9 cellular contexts compared by ENCODE assay signal in the genomic region with DNA sequence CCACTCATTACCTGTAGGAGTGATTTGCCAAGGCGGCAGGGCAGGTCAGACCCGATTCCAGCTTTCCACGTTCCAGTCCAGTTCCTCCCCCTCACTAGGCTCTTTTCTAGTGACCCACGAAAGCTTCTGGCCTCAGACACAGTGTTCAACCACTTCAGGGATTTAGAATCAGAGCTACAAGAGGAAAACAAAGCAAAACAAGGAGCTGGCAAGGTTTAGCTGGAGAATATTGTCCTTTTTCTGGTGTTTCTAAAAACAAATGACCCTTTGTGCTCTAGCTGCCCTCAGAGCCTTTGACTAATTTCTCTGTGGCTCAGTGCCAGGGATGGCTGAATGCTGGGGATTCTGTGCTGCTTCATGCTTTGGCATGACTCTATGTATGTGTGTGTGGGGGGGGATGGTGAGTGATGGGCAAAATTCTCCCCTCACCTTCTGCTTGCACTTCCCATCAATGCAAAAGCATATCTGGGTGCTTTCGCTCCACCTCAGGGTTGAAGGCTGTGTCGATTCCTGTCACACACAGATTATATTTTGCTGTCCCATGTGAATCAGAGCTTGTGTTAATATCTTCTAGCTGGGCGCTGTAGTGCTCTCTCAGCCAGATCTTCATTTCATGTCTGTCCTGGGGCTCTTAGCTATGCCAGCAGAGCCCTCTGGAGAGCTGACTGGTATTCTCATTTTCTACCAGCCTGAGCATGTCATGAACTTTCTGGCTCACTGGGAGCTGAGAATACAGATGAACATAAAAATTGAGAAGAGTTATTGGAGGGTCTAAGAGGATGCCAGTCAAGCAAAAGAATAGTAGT. TPM values are rescaled to one million over a fixed set of nuclear protein-coding genes. Genes with fewer than 3 reads are reported as not detected.
A peak's percentile ranks its signal among the peaks of the same experiment; 100 is the strongest.
DNase-seq lines count a peak whose midpoint lies in the region; ATAC-seq and TF ChIP-seq lines count a peak whose summit lies in the region.
"Had no signal": no experiment of that assay in that cellular context is flagged by ENCODE, and none has a peak within 500 bp of the region (broad histone marks: within the 10 kb centered on the region; RNA-seq: fewer than 3 reads in every experiment).

No MANE protein-coding gene starts in this region.

- H3K18ac ChIP-seq in neuronal stem cell (ENCODE audit: low read length), result no peak overlapping the region

- H3K27me3 ChIP-seq in liver (ENCODE audit: control insufficient read depth in 4 of 4, insufficient read depth in 4 of 4, low read length in 3 of 4) (no peaks in the 10 kb centered on the region), stomach (no peaks in the 10 kb centered on the region), neuronal stem cell (ENCODE audit: control insufficient read depth in 3 of 3, insufficient read depth in 3 of 3, low read depth in 1 of 3, low read length in 3 of 3) (no peaks in the 10 kb centered on the region)
- H3K27me3 ChIP-seq in CD8-positive, alpha-beta T cell (ENCODE audit: insufficient read depth, low read length), result no peaks in the 10 kb centered on the region

- 76% methylated on average over 7 of the region's 7 CpGs for WGBS in liver
- WGBS in stomach, 5 donors, result 42 to 60% (median 42%) methylated on average over 7 of the region's 7 CpGs
- WGBS in neuronal stem cell (ENCODE audit: extremely low coverage in 2 of 2, insufficient read length in 2 of 2, insufficient replicate concordance in 1 of 2), 2 donors, result no CpG with 5 or more reads among the region's 7 CpGs

- no peak overlapping the region for H2AFZ ChIP-seq in neuronal stem cell (ENCODE audit: low read length)

- no peak overlapping the region for H2BK12ac ChIP-seq in neuronal stem cell (ENCODE audit: low read length)

- H3K27ac ChIP-seq in liver (ENCODE audit: low read depth in 1 of 2, low read length in 2 of 2) (peak overlapping the region; percentile 29 to 54), stomach (peak overlapping the region; percentile 44 to 77 (median 68)), neuronal stem cell (replicated peaks; ENCODE audit: low read length) (no peak overlapping the region)
- no peak overlapping the region for H3K27ac ChIP-seq in CD8-positive, alpha-beta T cell (ENCODE audit: low read depth, low read length)

- no peak overlapping the region for H3K4ac ChIP-seq in neuronal stem cell (ENCODE audit: low read length)

- H3K9me3 Mint-ChIP-seq in CD8-positive, alpha-beta T cell, result no peaks in the 10 kb centered on the region

- no peak for TF ChIP-seq POLR2A in stomach (IDR thresholded peaks at IDR 0.05)

- POLR2A ChIA-PET in CD8-positive, alpha-beta T cell (lab: Charles Lee), result no interaction called here

- H3K4me2 ChIP-seq in neuronal stem cell (ENCODE audit: insufficient read depth, low read length, poor library complexity, severe bottlenecking), result no peak overlapping the region

- CTCF ChIA-PET in CD8-positive, alpha-beta T cell (lab: Charles Lee), result interaction anchor here (1.1 to 1.6 kb wide), 2 partner anchors 16 to 37 kb away, joined by 3 to 4 read pairs; no protein-coding TSS in a partner anchor

- H3K4me3 ChIP-seq in liver (ENCODE audit: low read depth in 1 of 3, low read length in 3 of 3) (no peak overlapping the region), stomach (no peak overlapping the region), neuronal stem cell (ENCODE audit: low read length in 2 of 2) (no peak overlapping the region)
- no peak overlapping the region for H3K4me3 ChIP-seq in CD8-positive, alpha-beta T cell (ENCODE audit: low read depth, low read length)

- H3K79me1 ChIP-seq in neuronal stem cell (ENCODE audit: low read depth, low read length), result no peaks in the 10 kb centered on the region

- no peak overlapping the region for H4K8ac ChIP-seq in neuronal stem cell (ENCODE audit: low read depth, low read length)

- peaks cover 57% of the 10 kb centered on the region for H3K36me3 Mint-ChIP-seq in CD8-positive, alpha-beta T cell

- H3K14ac ChIP-seq in neuronal stem cell (ENCODE audit: low read length), result no peak overlapping the region

- no peak overlapping the region for H2AK5ac ChIP-seq in neuronal stem cell (ENCODE audit: low read depth, low read length)

- intact Hi-C loops in stomach (cut with DNase I; ENCODE audit: low total_unique reads), result no loop called here
- intact Hi-C loops in CD8-positive, alpha-beta T cell (cut with DNase I, micrococcal nuclease), result no loop called here

- H4K91ac ChIP-seq in neuronal stem cell (ENCODE audit: low read depth, low read length, poor library complexity), result no peak overlapping the region

- TF ChIP-seq RAD21 in liver (IDR thresholded peaks at IDR 0.05), result peak in 1 of 2 donors; percentile 46

- DNase-seq in LHCN-M2 (ENCODE audit: low read depth) (peak; percentile 91), cerebellum (ENCODE audit: low spot score) (peak; percentile 33), stomach (peak; percentile 50), COLO668 (lab: John Stamatoyannopoulos, UW; ENCODE audit: unreplicated experiment) (no peak), neuronal stem cell (ENCODE audit: low spot score) (no peak)
- no peak for DNase-seq in CD8-positive, alpha-beta T cell
- no peak for DNase-seq in stimulated activated CD4-positive, alpha-beta T cell treated with anti-CD3 and anti-CD28 coated beads, Interleukin-15, amount 100 ng/mL, for 24 hours
- DNase-seq: activated CD4-positive, alpha-beta T cell treated with anti-CD3 and anti-CD28 coated beads for 4 hours had no signal

- H3K9ac ChIP-seq in liver (ENCODE audit: low read depth in 1 of 2, low read length in 2 of 2) (no peak overlapping the region), neuronal stem cell (ENCODE audit: low read depth, low read length, poor library complexity) (no peak overlapping the region)

- H3K27ac Mint-ChIP-seq in CD8-positive, alpha-beta T cell, result no peak overlapping the region

- ATAC-seq in CD8-positive, alpha-beta T cell, result no peak

- no peak for TF ChIP-seq CTCF in liver (IDR thresholded peaks at IDR 0.05; ENCODE audit: low read depth, low read length, missing input control)
- TF ChIP-seq CTCF in stomach (IDR thresholded peaks at IDR 0.05), result no peak
- no peak for TF ChIP-seq CTCF in CD8-positive, alpha-beta T cell (IDR thresholded peaks at IDR 0.05)

- peaks cover 11% of the 10 kb centered on the region for H3K4me1 Mint-ChIP-seq in CD8-positive, alpha-beta T cell (ENCODE audit: low read depth)

- H2BK15ac ChIP-seq in neuronal stem cell (ENCODE audit: low read length), result no peak overlapping the region

- peaks cover 0 to 3% (median under 1%) of the 10 kb centered on the region in 4 donors for H3K9me3 ChIP-seq in liver (ENCODE audit: control insufficient read depth in 4 of 4, low read length in 3 of 4)
- H3K9me3 ChIP-seq in stomach, result peaks cover 0 to 4% (median 0%) of the 10 kb centered on the region in 4 donors
- H3K9me3 ChIP-seq in CD8-positive, alpha-beta T cell (ENCODE audit: low read length), result no peaks in the 10 kb centered on the region
- peaks cover 2 to 5% of the 10 kb centered on the region in 2 donors for H3K9me3 ChIP-seq in neuronal stem cell (replicated peaks in 1 of 2; ENCODE audit: control insufficient read depth in 2 of 2, insufficient read depth in 1 of 2, low read depth in 1 of 2, low read length in 2 of 2)

- no peaks in the 10 kb centered on the region for H3K36me3 ChIP-seq in liver (ENCODE audit: control insufficient read depth in 4 of 4, insufficient read depth in 3 of 4, low read depth in 1 of 4, low read length in 3 of 4)
- H3K36me3 ChIP-seq in stomach, result peaks cover 0 to 5% (median 0%) of the 10 kb centered on the region in 4 donors
- H3K36me3 ChIP-seq in CD8-positive, alpha-beta T cell (ENCODE audit: insufficient read depth, low read length), result no peaks in the 10 kb centered on the region
- no peaks in the 10 kb centered on the region for H3K36me3 ChIP-seq in neuronal stem cell (replicated peaks in 1 of 2; ENCODE audit: control insufficient read depth in 2 of 2, insufficient read depth in 2 of 2, low read length in 2 of 2)

- H3K4me1 ChIP-seq in liver (ENCODE audit: control insufficient read depth in 4 of 4, insufficient read depth in 4 of 4, low read length in 3 of 4), result no peaks in the 10 kb centered on the region
- peaks cover 8 to 29% (median 20%) of the 10 kb centered on the region in 4 donors for H3K4me1 ChIP-seq in stomach
- no peaks in the 10 kb centered on the region for H3K4me1 ChIP-seq in CD8-positive, alpha-beta T cell (ENCODE audit: insufficient read depth, low read length)
- peaks cover 3 to 9% of the 10 kb centered on the region in 2 donors for H3K4me1 ChIP-seq in neuronal stem cell (ENCODE audit: control insufficient read depth in 2 of 2, insufficient read depth in 1 of 2, low read depth in 1 of 2, low read length in 2 of 2)

- no peak overlapping the region for H3K23ac ChIP-seq in neuronal stem cell (ENCODE audit: low read depth, low read length, poor library complexity)

- no peaks in the 10 kb centered on the region for H3K27me3 Mint-ChIP-seq in CD8-positive, alpha-beta T cell (ENCODE audit: low read depth)

- H2BK5ac ChIP-seq in neuronal stem cell (ENCODE audit: low read length), result no peak overlapping the region

- TF ChIP-seq EP300 in stomach (IDR thresholded peaks at IDR 0.05), result no peak

- H2BK120ac ChIP-seq in neuronal stem cell (ENCODE audit: low read depth, low read length), result no peak overlapping the region

- no peak overlapping the region for H3K4me3 Mint-ChIP-seq in CD8-positive, alpha-beta T cell

TF ChIP-seq in liver, 16 proteins besides CTCF, POLR2A, EP300 and RAD21 (continues in another document):
- TF ChIP-seq EGR1 (IDR thresholded peaks at IDR 0.05; ENCODE audit: low read depth in 2 of 2) (no peak), NR2F2 (IDR thresholded peaks at IDR 0.05) (peak; percentile 98), HNF4A (conservative IDR thresholded peaks at IDR 0.05) (no peak), SP1 (IDR thresholded peaks at IDR 0.05) (peak; percentile 64), GABPA (IDR thresholded peaks at IDR 0.05 in 1 of 2, conservative IDR thresholded peaks at IDR 0.05 in 1 of 2) (no peak), FOXA1 (IDR thresholded peaks at IDR 0.05) (no peak)
- TF ChIP-seq, protein P1, sequence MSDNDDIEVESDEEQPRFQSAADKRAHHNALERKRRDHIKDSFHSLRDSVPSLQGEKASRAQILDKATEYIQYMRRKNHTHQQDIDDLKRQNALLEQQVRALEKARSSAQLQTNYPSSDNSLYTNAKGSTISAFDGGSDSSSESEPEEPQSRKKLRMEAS (IDR thresholded peaks at IDR 0.05), result no peak

RNA-seq across cellular contexts. Expression of gene NEDD9, which starts 19.3 kb away (rescaled TPM):
- total RNA-seq in LHCN-M2 (2014; rRNA removed), result 6.3 and 10.6 TPM in 2 replicates
- polyA plus RNA-seq in LHCN-M2 (2012), result 25.4 TPM
- 9.7 TPM for total RNA-seq in cerebellum
- 10 to 100 TPM in 1 of 2 donors, 1 to 10 TPM in 1; 7.8 to 15.7 TPM for total RNA-seq in liver
- polyA plus RNA-seq in liver, result 10 to 100 TPM in 1 of 2 donors, 1 to 10 TPM in 1; 7.5 to 16.8 TPM
- 10 to 100 TPM; 11.3 to 97.9 (median 48.2) TPM for total RNA-seq in stomach
- polyA plus RNA-seq in stomach, result 10 to 100 TPM in 1 of 3 donors, 1 to 10 TPM in 2; 4.2 to 19.6 (median 9.2) TPM
- total RNA-seq in CD8-positive, alpha-beta T cell, result 10 to 100 TPM; 41.2 to 44.2 TPM
- polyA plus RNA-seq in neuronal stem cell (2013, experiment 1 of 2), result 6.2 TPM
- 6.4 TPM for polyA plus RNA-seq in neuronal stem cell (2013, experiment 2 of 2)

Comparison
In these comparisons a context has a peak if more than half of its experiments do, and no peak if none do; other contexts are left out.
1. DNase-seq: peak in LHCN-M2 (single experiment), cerebellum (single experiment) and stomach (single experiment); none in CD8-positive, alpha-beta T cell (0 of 7), stimulated activated CD4-positive, alpha-beta T cell treated with anti-CD3 and anti-CD28 coated beads, Interleukin-15, amount 100 ng/mL, for 24 hours (single experiment), COLO668 (single experiment) and neuronal stem cell (single experiment).
2. H3K27ac ChIP-seq: peak in liver (2 of 2) and stomach (5 of 5); none in CD8-positive, alpha-beta T cell (single experiment) and neuronal stem cell (single experiment).